8 cellular contexts compared by ENCODE assay signal in the genomic region with DNA sequence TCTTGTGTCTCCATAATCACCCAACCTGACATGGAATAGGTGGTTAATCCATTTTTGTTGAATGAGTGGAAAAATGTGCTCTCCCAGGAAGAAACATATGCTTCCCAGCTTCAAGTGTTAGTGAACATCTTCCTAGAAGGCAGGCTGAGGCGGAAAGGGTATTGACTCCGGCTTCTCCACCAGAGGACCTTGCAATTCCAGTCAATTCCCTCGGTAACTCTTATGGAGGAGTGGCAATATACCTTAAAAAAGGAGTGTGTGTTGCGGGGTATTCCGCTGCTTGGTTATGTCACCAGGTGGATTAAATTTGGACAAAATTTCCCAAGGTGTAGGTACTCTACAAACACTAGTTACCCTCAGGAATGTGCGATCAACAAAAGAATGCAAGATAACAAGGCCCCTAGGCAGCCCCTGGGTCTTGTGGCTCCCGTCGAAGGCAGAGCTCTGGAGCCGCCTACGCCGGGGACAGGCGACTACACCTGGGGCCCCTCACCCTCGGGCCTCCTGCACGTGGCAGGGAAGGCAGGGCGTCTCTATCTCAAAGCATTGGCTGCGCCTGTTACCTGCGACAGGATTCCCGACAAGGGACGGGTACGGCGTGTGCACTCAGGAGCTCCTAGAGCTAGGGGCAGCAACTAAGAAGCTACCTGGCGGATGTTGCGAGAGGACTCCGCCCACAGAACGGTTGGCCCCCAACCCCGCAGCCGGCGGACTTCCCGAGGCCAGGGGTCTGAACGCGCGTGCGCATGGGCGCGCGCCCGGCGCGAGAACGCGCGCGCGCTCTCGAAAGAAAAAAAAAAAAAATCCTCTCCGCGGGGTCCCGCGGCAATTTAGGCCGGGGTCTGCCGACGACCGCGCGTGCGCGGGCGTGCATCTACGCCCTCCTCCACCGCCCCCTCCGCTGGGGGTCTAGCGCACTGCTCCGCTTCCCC. TPM values are rescaled to one million over a fixed set of nuclear protein-coding genes. Genes with fewer than 3 reads are reported as not detected.
DNase-seq lines count a peak whose midpoint lies in the region; ATAC-seq and FAIRE-seq lines count a peak whose summit lies in the region.

A gene (minus strand): TSS at position 659 of the 932 bp plus-strand sequence. CDS start 8,355 bp downstream, outside the sequence.

- intact Hi-C loops in Right ventricle myocardium inferior (cut with DNase I) (loop anchor here (2.0 kb wide), 1 partner anchor 429 kb away; a partner anchor contains a TSS), cardiac septum (cut with DNase I) (loop anchor here (2.0 to 5.0 kb wide), 3 partner anchors 99 to 431 kb away; a partner anchor contains a TSS), right cardiac atrium (cut with DNase I) (loop anchor here in 3 of 4 donors (10.0 kb wide), 4 partner anchors 229 to 429 kb away; a partner anchor contains a TSS), sciatic nerve (cut with DNase I) (loop anchor here (10.0 kb wide), 1 partner anchor 189 kb away; no protein-coding TSS in a partner anchor)

- FAIRE-seq in HTR-8/SVneo (lab: Jason Lieb, UNC) = no peak

- no peaks in the 10 kb centered on the region for H3K27me3 Mint-ChIP-seq in activated naive CD4-positive, alpha-beta T cell treated with anti-CD3 and anti-CD28 coated beads, Interleukin-2, amount 50 U/mL, for 24 hours

- H3K36me3 Mint-ChIP-seq in activated naive CD4-positive, alpha-beta T cell treated with anti-CD3 and anti-CD28 coated beads, Interleukin-2, amount 50 U/mL, for 24 hours = no peaks in the 10 kb centered on the region

- H3K27ac ChIP-seq in right cardiac atrium (ENCODE audit: low read length) = peak within 1 kb of the TSS; percentile 39

- H3K27me3 ChIP-seq in right cardiac atrium (ENCODE audit: control insufficient read depth, insufficient read depth) = no peaks in the 10 kb centered on the region

- H3K9me3 Mint-ChIP-seq in activated naive CD4-positive, alpha-beta T cell treated with anti-CD3 and anti-CD28 coated beads, Interleukin-2, amount 50 U/mL, for 24 hours = no peaks in the 10 kb centered on the region

- ATAC-seq in Right ventricle myocardium inferior (peak; percentile 18), right cardiac atrium (peak; percentile 20 to 44), sciatic nerve (peak; percentile 32), GM21529 (IDR thresholded peaks at IDR 0.05; ENCODE audit: unreplicated experiment) (no peak)

- no peak for DNase-seq in Right ventricle myocardium inferior (ENCODE audit: missing footprints)
- DNase-seq in cardiac septum (ENCODE audit: low spot score) = no peak
- DNase-seq in HTR-8/SVneo (ENCODE audit: insufficient read length, low spot score) = peak; percentile 48
- peak; percentile 59 to 79 for DNase-seq in SHP77 (lab: John Stamatoyannopoulos, UW)
- DNase-seq in right cardiac atrium = no peak
- DNase-seq in sciatic nerve (ENCODE audit: low spot score) = no peak

- WGBS in right cardiac atrium = 7% methylated on average over 63 of the region's 63 CpGs

- peak within 1 kb of the TSS; percentile 84 for H3K4me3 Mint-ChIP-seq in activated naive CD4-positive, alpha-beta T cell treated with anti-CD3 and anti-CD28 coated beads, Interleukin-2, amount 50 U/mL, for 24 hours

- H3K27ac Mint-ChIP-seq in activated naive CD4-positive, alpha-beta T cell treated with anti-CD3 and anti-CD28 coated beads, Interleukin-2, amount 50 U/mL, for 24 hours = peak within 1 kb of the TSS; percentile 83

- no peaks in the 10 kb centered on the region for H3K9me3 ChIP-seq in right cardiac atrium (ENCODE audit: control insufficient read depth, low read length)

- H3K4me1 Mint-ChIP-seq in activated naive CD4-positive, alpha-beta T cell treated with anti-CD3 and anti-CD28 coated beads, Interleukin-2, amount 50 U/mL, for 24 hours = peaks cover 32% of the 10 kb centered on the region

- peak within 1 kb of the TSS; percentile 88 for H3K4me3 ChIP-seq in right cardiac atrium (ENCODE audit: low read length)

- H3K4me1 ChIP-seq in right cardiac atrium (ENCODE audit: control insufficient read depth, insufficient read depth, low read length) = peaks cover 6% of the 10 kb centered on the region

RNA-seq across cellular contexts. Expression of the gene that starts here (rescaled TPM):
- total RNA-seq in Right ventricle myocardium inferior (not detected), cardiac septum (not detected), right cardiac atrium (not detected), sciatic nerve (not detected)
- polyA plus RNA-seq in right cardiac atrium = not detected

Comparison
In these comparisons a context has a peak if more than half of its experiments do, and no peak if none do; other contexts are left out.
1. Peak in ATAC-seq in Right ventricle myocardium inferior; RNA of the gene not detected or under 1 TPM.
2. Peak in ATAC-seq, H3K4me3 ChIP-seq and H3K27ac ChIP-seq in right cardiac atrium; RNA of the gene not detected or under 1 TPM.
3. Peak in ATAC-seq in sciatic nerve; RNA of the gene not detected or under 1 TPM.
4. DNase-seq: peak in HTR-8/SVneo (single experiment) and SHP77 (2 of 2); none in Right ventricle myocardium inferior (single experiment), cardiac septum (single experiment), right cardiac atrium (0 of 3) and sciatic nerve (single experiment).